In genomic region chr2:102168026-102168425, GRCh38 we compare ENCODE assay signal across 11 cellular contexts. TPM values are rescaled to one million over a fixed set of nuclear protein-coding genes. Genes with fewer than 3 reads are reported as not detected.
"Had no signal": no experiment of that assay in that cellular context is flagged by ENCODE, and none has a peak within 500 bp of the region (broad histone marks: within the 10 kb centered on the region; RNA-seq: fewer than 3 reads in every experiment).

No MANE protein-coding gene starts in this region.

- H3K27ac Mint-ChIP-seq: HFFc6 had no signal

- H3K27ac ChIP-seq: GM23248, HL-60 had no signal

- H3K9ac ChIP-seq: GM23248 had no signal

- H2AFZ ChIP-seq: GM23248 had no signal

- H3K9me3 ChIP-seq: HAP-1 had no signal

- H3K4me3 Mint-ChIP-seq: HFFc6 had no signal

- H3K36me3 ChIP-seq: HAP-1 had no signal

- H3K4me1 ChIP-seq: HAP-1 had no signal

- ATAC-seq: HCT116 had no signal

- DNase-seq: GM23248, GOT3, H7, HFFc6, IMR-90, KBM-7 had no signal

- H3K9me3 Mint-ChIP-seq: HFFc6 had no signal

- H3K4me3 ChIP-seq: GM23248, HAP-1 had no signal

RNA-seq across cellular contexts. Expression of gene IL1RL2, which starts 18.8 kb away (rescaled TPM):
- total RNA-seq: H4, H7, HFFc6, HT1080 had no signal
